Comparison of ENCODE assay signal across 7 cellular contexts in the genomic region with DNA sequence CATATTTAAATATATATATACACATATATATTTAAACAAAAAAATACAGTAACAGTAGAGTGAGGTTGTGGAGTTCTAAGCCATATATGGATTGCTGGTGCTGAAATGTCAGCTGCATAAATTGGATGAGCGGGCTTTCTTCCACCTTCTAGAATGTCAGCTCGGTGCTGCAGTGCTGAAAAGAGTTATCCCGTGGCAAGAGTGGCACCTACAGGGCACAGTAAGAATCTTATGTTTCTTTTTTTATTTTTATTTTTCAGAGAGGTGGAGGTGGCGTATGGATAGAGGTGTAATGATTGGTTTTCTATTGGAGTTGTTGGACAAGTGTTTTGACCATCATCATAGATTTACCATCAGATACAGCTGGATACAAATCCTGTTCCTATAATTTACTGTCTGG.
A peak's percentile ranks its signal among the peaks of the same experiment; 100 is the strongest.
DNase-seq lines count a peak whose midpoint lies in the region; ATAC-seq and TF ChIP-seq lines count a peak whose summit lies in the region.

No MANE protein-coding gene starts in this region.

- H4K20me1 ChIP-seq in fibroblast of lung (ENCODE audit: control insufficient read depth, extremely low read depth, insufficient read depth, low read length) = no peaks in the 10 kb centered on the region

- no peak overlapping the region for H3K4me3 ChIP-seq in GM12865 (ENCODE audit: low read depth, low read length)
- H3K4me3 ChIP-seq in MG63 = no peak overlapping the region
- no peak overlapping the region for H3K4me3 ChIP-seq in RWPE2 (ENCODE audit: severe bottlenecking)
- no peak overlapping the region for H3K4me3 ChIP-seq in fibroblast of lung (replicated peaks in 1 of 4; ENCODE audit: control extremely low read depth in 1 of 4, insufficient read depth in 1 of 4, low read depth in 3 of 4, low read length in 4 of 4)

- H3K9me3 ChIP-seq in MG63 (no peaks in the 10 kb centered on the region), RWPE2 (ENCODE audit: severe bottlenecking) (no peaks in the 10 kb centered on the region), fibroblast of lung (ENCODE audit: control insufficient read depth, insufficient read depth, low read depth, low read length) (no peaks in the 10 kb centered on the region), T-helper 17 cell (ENCODE audit: control insufficient read depth, low read length, poor library complexity, severe bottlenecking) (no peaks in the 10 kb centered on the region)

- H3K4me3 Mint-ChIP-seq in nephron (no peak overlapping the region), T-helper 17 cell (no peak overlapping the region)

- no peak overlapping the region for H3K9ac ChIP-seq in fibroblast of lung (ENCODE audit: insufficient read depth, low read length)

- ATAC-seq in RWPE2 (ENCODE audit: low read depth) = peak; percentile 57; the same call in 2 of the 3 replicates
- ATAC-seq in T-helper 17 cell = no peak

- H3K36me3 ChIP-seq in MG63 = no peaks in the 10 kb centered on the region
- H3K36me3 ChIP-seq in RWPE2 (ENCODE audit: low read depth) = no peaks in the 10 kb centered on the region
- no peaks in the 10 kb centered on the region for H3K36me3 ChIP-seq in fibroblast of lung (ENCODE audit: control insufficient read depth, insufficient read depth, low read length)

- no peak overlapping the region for H3K27ac ChIP-seq in RWPE2 (ENCODE audit: poor library complexity, severe bottlenecking)
- H3K27ac ChIP-seq in fibroblast of lung (ENCODE audit: insufficient read depth, low read length) = no peak overlapping the region

- DNase-seq in GM12865 (ENCODE audit: low read depth) (peak; percentile 43), MG63 (peak; percentile 14), RWPE2 (ENCODE audit: low spot score) (no peak), fibroblast of lung (ENCODE audit: low read depth in 2 of 2) (peak; percentile 38 to 84), T-helper 17 cell (no peak)
- no peak for DNase-seq in activated T-cell treated with anti-CD3 and anti-CD28 coated beads, Interleukin-2, amount 50 U/mL, for 1 hour

- H2AFZ ChIP-seq in fibroblast of lung (ENCODE audit: low read length) = no peak overlapping the region

- H3K4me1 Mint-ChIP-seq in nephron (peaks cover 13% of the 10 kb centered on the region), T-helper 17 cell (peaks cover 4% of the 10 kb centered on the region)

- peaks cover 8% of the 10 kb centered on the region for H3K4me1 ChIP-seq in RWPE2 (ENCODE audit: insufficient read depth, poor library complexity, severe bottlenecking)
- no peaks in the 10 kb centered on the region for H3K4me1 ChIP-seq in fibroblast of lung (ENCODE audit: control insufficient read depth, extremely low read depth, insufficient read depth, low read length)

- peak; percentile 11 for TF ChIP-seq CTCF in GM12865 (IDR thresholded peaks at IDR 0.05; ENCODE audit: insufficient read depth, low read depth, low read length, missing control alignments)
- TF ChIP-seq CTCF in RWPE2 (IDR thresholded peaks at IDR 0.05; ENCODE audit: poor library complexity, severe bottlenecking) = peak; percentile 46
- TF ChIP-seq CTCF in fibroblast of lung (conservative IDR thresholded peaks at IDR 0.05 in 1 of 2, IDR thresholded peaks at IDR 0.05 in 1 of 2; ENCODE audit: low read depth in 1 of 2, low read length in 2 of 2) = peak; percentile 55 to 56
- peak; percentile 48 to 59 (median 55) for TF ChIP-seq CTCF in nephron (IDR thresholded peaks at IDR 0.05; ENCODE audit: unreplicated experiment in 3 of 3)

- H3K27me3 ChIP-seq in MG63 (no peaks in the 10 kb centered on the region), RWPE2 (ENCODE audit: insufficient read depth, poor library complexity, severe bottlenecking) (peaks cover 8% of the 10 kb centered on the region), fibroblast of lung (ENCODE audit: control insufficient read depth, insufficient read depth, low read length) (no peaks in the 10 kb centered on the region)

- H3K36me3 Mint-ChIP-seq in nephron (ENCODE audit: low read depth) = no peaks in the 10 kb centered on the region
- no peaks in the 10 kb centered on the region for H3K36me3 Mint-ChIP-seq in T-helper 17 cell (ENCODE audit: low read depth)

- no peaks in the 10 kb centered on the region for H3K79me2 ChIP-seq in fibroblast of lung (ENCODE audit: control insufficient read depth, insufficient read depth, low read length)

- no peak overlapping the region for H3K27ac Mint-ChIP-seq in nephron
- H3K27ac Mint-ChIP-seq in T-helper 17 cell = no peak overlapping the region

- H3K9me3 Mint-ChIP-seq in nephron = no peaks in the 10 kb centered on the region

- no peak overlapping the region for H3K4me2 ChIP-seq in fibroblast of lung (ENCODE audit: extremely low read depth, insufficient read depth, low read length)

- no peaks in the 10 kb centered on the region for H3K27me3 Mint-ChIP-seq in nephron (ENCODE audit: low read depth)
- peaks cover 13% of the 10 kb centered on the region for H3K27me3 Mint-ChIP-seq in T-helper 17 cell

Comparison
In these comparisons a context has a peak if more than half of its experiments do, and no peak if none do; other contexts are left out.
1. DNase-seq: peak in GM12865 (single experiment), MG63 (single experiment) and fibroblast of lung (2 of 2); none in RWPE2 (single experiment), activated T-cell treated with anti-CD3 and anti-CD28 coated beads, Interleukin-2, amount 50 U/mL, for 1 hour (single experiment) and T-helper 17 cell (0 of 3).
2. Peak in every context shown above with its lines, with median percentiles within 50 percentile points of each other: CTCF ChIP-seq.